Comparison of ENCODE assay signal across 8 cellular contexts in the genomic region with DNA sequence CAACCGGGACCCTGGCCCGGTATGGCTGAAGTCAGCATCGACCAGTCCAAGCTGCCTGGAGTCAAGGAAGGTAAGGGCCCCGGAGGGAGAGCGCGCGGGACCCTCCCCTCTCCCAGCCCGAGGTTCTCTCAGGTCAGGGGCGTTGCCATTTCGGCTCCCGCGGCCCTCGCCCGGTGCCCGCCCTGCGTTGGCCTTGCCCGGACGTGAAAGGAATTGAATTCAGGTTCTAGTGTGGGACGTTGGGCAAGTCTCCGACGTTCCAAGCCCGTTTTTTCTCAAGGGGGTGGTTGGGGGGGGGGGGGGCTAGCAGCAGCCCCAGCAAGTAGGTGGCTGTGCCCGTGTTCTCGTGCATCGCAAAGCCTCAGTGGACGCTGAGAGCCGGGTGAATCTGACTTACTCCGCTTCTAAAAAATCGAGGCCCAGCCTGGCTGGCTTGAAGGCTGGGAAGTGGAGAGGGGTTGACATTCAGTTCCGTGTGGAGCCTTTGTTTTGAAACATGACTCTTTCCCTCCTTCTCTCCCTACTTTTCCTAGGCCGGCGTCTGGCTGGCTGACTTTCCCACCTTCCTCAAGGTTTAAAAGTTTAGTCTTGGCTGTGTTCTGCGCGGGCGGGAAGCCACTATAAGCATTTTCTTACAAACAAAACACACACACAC. TPM values are rescaled to one million over a fixed set of nuclear protein-coding genes. Genes with fewer than 3 reads are reported as not detected.
DNase-seq lines count a peak whose midpoint lies in the region; ATAC-seq, FAIRE-seq and TF ChIP-seq lines count a peak whose summit lies in the region.

No MANE protein-coding gene starts in this region.

- no TSS peak for BruUV-seq in GM12878 (replicated peaks; lab: Mats Ljungman, UMichigan)

- FAIRE-seq in GM12878 (lab: Jason Lieb, UNC), result no peak

- no peak for TF ChIP-seq RAD21 in GM12878 (IDR thresholded peaks at IDR 0.05; ENCODE audit: insufficient read depth, low read depth, low read length)

- 0% methylated on average over 24 of the region's 35 CpGs for WGBS in GM12878 (ENCODE audit: insufficient coverage, insufficient replicate concordance, low lambda C conversion rate, missing lambda C conversion rate)

- RAD21 ChIA-PET in GM12878 (lab: Charles Lee; ENCODE audit: unreplicated experiment), result interaction anchor here (0.9 to 6.7 kb wide), 15 partner anchors 8 to 92 kb away, joined by 3 to 62 read pairs (median 3); no protein-coding TSS in a partner anchor

- peak overlapping the region; percentile 78 for H3K27ac ChIP-seq in GM12878 (ENCODE audit: control insufficient read depth, insufficient read depth)

- peak overlapping the region; percentile 91 for H3K4me2 ChIP-seq in GM12878 (ENCODE audit: control insufficient read depth, insufficient read depth)

- peak overlapping the region; percentile 93 for H2AFZ ChIP-seq in GM12878 (ENCODE audit: control insufficient read depth, low read depth, low read length)

- H3K4me3 ChIP-seq in NT2/D1 (ENCODE audit: insufficient read length, low read depth) (peak overlapping the region; percentile 69), GM12878 (peak overlapping the region; percentile 73), iPS-11a (ENCODE audit: low read depth, low read length) (peak overlapping the region; percentile 73)

- DNase-seq in COLO668 (lab: John Stamatoyannopoulos, UW; ENCODE audit: unreplicated experiment) (peak; percentile 43), NT2/D1 (ENCODE audit: low read depth, low spot score) (no peak), GM12878 (ENCODE audit: low read depth, low spot score) (no peak), sciatic nerve (ENCODE audit: low spot score) (peak; percentile 63), SHP77 treated with DMSO at 0.1 percent for 48 hours (lab: John Stamatoyannopoulos, UW) (no peak)

- TF ChIP-seq CTCF in GM12878 (IDR thresholded peaks at IDR 0.05 in 2 of 3, conservative IDR thresholded peaks at IDR 0.05 in 1 of 3; ENCODE audit: control insufficient read depth in 2 of 3, extremely low read depth in 1 of 3, insufficient read depth in 1 of 3, low read depth in 3 of 3, low read length in 3 of 3), result no peak

- H3K9ac ChIP-seq in NT2/D1 (ENCODE audit: insufficient read length, low read depth), result peak overlapping the region; percentile 84
- H3K9ac ChIP-seq in GM12878 (ENCODE audit: control insufficient read depth, insufficient read depth, low read length), result peak overlapping the region; percentile 86

- H3K27me3 ChIP-seq in NT2/D1 (ENCODE audit: insufficient read depth, insufficient read length) (peaks cover 19% of the 10 kb centered on the region), GM12878 (replicated peaks in 1 of 2; ENCODE audit: control insufficient read depth in 2 of 2, insufficient read depth in 2 of 2, low read length in 1 of 2) (no peaks in the 10 kb centered on the region)

- intact Hi-C loops in GM12878 (cut with micrococcal nuclease; ENCODE audit: unreplicated experiment), result loop anchor here (1.0 to 5.0 kb wide), 3 partner anchors 33 to 192 kb away; no protein-coding TSS in a partner anchor
- intact Hi-C loops in sciatic nerve (cut with DNase I), result no loop called here

- in situ Hi-C loops in GM12878 (cut with MboI), result no loop called here

- TF ChIP-seq POLR2A in GM12878 (IDR thresholded peaks at IDR 0.05; ENCODE audit: low read depth, low read length), result no peak

- peaks cover 56% of the 10 kb centered on the region for H3K79me2 ChIP-seq in GM12878 (ENCODE audit: control insufficient read depth, insufficient read depth, low read length)

- ATAC-seq in GM19043 (IDR thresholded peaks at IDR 0.05; ENCODE audit: low read depth, unreplicated experiment), result peak; percentile 10
- ATAC-seq in HG03139 (IDR thresholded peaks at IDR 0.05; ENCODE audit: unreplicated experiment), result peak; percentile 29
- peak; percentile 36 for ATAC-seq in GM12878
- peak; percentile 62 for ATAC-seq in sciatic nerve

- POLR2A ChIA-PET in GM12878 (lab: Charles Lee), result interaction anchor here (0.6 to 1.7 kb wide), 4 partner anchors 21 to 83 kb away, joined by 3 to 5 read pairs (median 4); no protein-coding TSS in a partner anchor

- no peaks in the 10 kb centered on the region for H3K9me3 ChIP-seq in NT2/D1 (ENCODE audit: insufficient read depth, low read length)
- H3K9me3 ChIP-seq in GM12878 (replicated peaks; ENCODE audit: control insufficient read depth, insufficient read depth, low read length), result no peaks in the 10 kb centered on the region

- no peaks in the 10 kb centered on the region for H4K20me1 ChIP-seq in GM12878 (ENCODE audit: control insufficient read depth, insufficient read depth)

- no peaks in the 10 kb centered on the region for H3K4me1 ChIP-seq in NT2/D1 (ENCODE audit: insufficient read depth, insufficient read length)
- peaks cover 17% of the 10 kb centered on the region for H3K4me1 ChIP-seq in GM12878 (ENCODE audit: control insufficient read depth, insufficient read depth, low read length)

- SMC1A ChIA-PET in GM12878 (lab: Charles Lee; ENCODE audit: uncharacterized antibody, unreplicated experiment), result interaction anchor here (1.0 to 7.4 kb wide), 12 partner anchors 17 to 86 kb away, joined by 4 to 47 read pairs (median 6); no protein-coding TSS in a partner anchor

- CTCF ChIA-PET in GM12878 (lab: Yijun Ruan, JAX), result interaction anchor here (0.8 to 1.2 kb wide), 5 partner anchors 9 to 68 kb away, joined by 3 to 4 read pairs (median 3); no protein-coding TSS in a partner anchor

- TF ChIP-seq EP300 in GM12878 (IDR thresholded peaks at IDR 0.05; ENCODE audit: borderline replicate concordance in 1 of 2, control insufficient read depth in 1 of 2, low read depth in 2 of 2, low read length in 2 of 2), result no peak

- H3K36me3 ChIP-seq in NT2/D1 (ENCODE audit: insufficient read depth, insufficient read length, low read length) (no peaks in the 10 kb centered on the region), GM12878 (ENCODE audit: control insufficient read depth in 2 of 2, insufficient read depth in 2 of 2, low read length in 1 of 2) (no peaks in the 10 kb centered on the region)

TF ChIP-seq in GM12878, 131 proteins besides CTCF, POLR2A, EP300 and RAD21 (continues in another document):
- TF ChIP-seq USF1 (IDR thresholded peaks at IDR 0.05; ENCODE audit: borderline replicate concordance, extremely low read length, insufficient read depth, low read depth, low read length) (no peak), TCF3 (IDR thresholded peaks at IDR 0.05; ENCODE audit: borderline replicate concordance, insufficient read depth, low read depth, low read length) (no peak), LARP7 (IDR thresholded peaks at IDR 0.05) (0 out of 2 replicates have a peak, but pooled peaks have one; percentile 37)

RNA-seq across cellular contexts. Expression of gene UTS2B, which starts 0.5 kb away (rescaled TPM):
- total RNA-seq in GM12878 (2013; cell fraction: nucleolus; rRNA removed), result 0.86 and 2.3 TPM in 2 replicates
- total RNA-seq in GM12878 (2014; rRNA removed) (0.28 and 1.3 TPM in 2 replicates), GM12878 (2014; rRNA removed; fragmentation: Illumina TruSeq; extraction: Trizol) (0.36 and 0.64 TPM in 2 replicates), GM12878 (2021) (0.28 and 0.29 TPM in 2 replicates), sciatic nerve (0.89 TPM)
- not detected for polyA plus RNA-seq in GM12878 (2011; ENCODE audit: low read depth)
- polyA plus RNA-seq in GM12878 (2011; rRNA removed) (0.43 and 0.66 TPM in 2 replicates), GM12878 (2014; fragmentation: Illumina TruSeq; extraction: Trizol) (0.33 and 0.53 TPM in 2 replicates), GM12878 (2014; fragmentation: Nextera tagmentation; extraction: Ambion mirVana) (under 1 TPM; 0.15 to 0.45 TPM), GM12878 (2014; rRNA removed) (0.70 and 0.72 TPM in 2 replicates), GM12878 (2016; fragmentation: Nextera tagmentation; extraction: Ambion mirVana) (under 1 TPM; 0.45 to 0.48 TPM)
- polyA plus RNA-seq in GM12878 (2011; cell fraction: cytosol; rRNA removed), result 0.23 and 0.49 TPM in 2 replicates
- polyA plus RNA-seq in GM12878 (2011; cell fraction: nucleus; rRNA removed), result 0.22 and 0.35 TPM in 2 replicates
- 0.32 TPM in 1 of 2 replicates, not detected in the other for polyA plus RNA-seq in GM12878 (2012)
- polyA minus RNA-seq in GM12878 (2011; rRNA and poly(A)+ RNA removed), result 1.5 and 1.8 TPM in 2 replicates
- polyA minus RNA-seq in GM12878 (2011; cell fraction: cytosol; rRNA and poly(A)+ RNA removed), result not detected in 2 replicates
- polyA minus RNA-seq in GM12878 (2011; cell fraction: nucleus; rRNA and poly(A)+ RNA removed), result 2.4 and 3.5 TPM in 2 replicates

RNA-seq across cellular contexts. Expression of gene CCDC50, which starts 0.6 kb away (rescaled TPM):
- total RNA-seq in GM12878 (2013; cell fraction: nucleolus; rRNA removed), result 191 and 209 TPM in 2 replicates
- total RNA-seq in GM12878 (2014; rRNA removed) (112 and 126 TPM in 2 replicates), GM12878 (2014; rRNA removed; fragmentation: Illumina TruSeq; extraction: Trizol) (117 and 123 TPM in 2 replicates), GM12878 (2021) (144 and 150 TPM in 2 replicates), sciatic nerve (64.7 TPM)
- 21.4 TPM for polyA plus RNA-seq in GM12878 (2011; ENCODE audit: low read depth)
- polyA plus RNA-seq in GM12878 (2011; rRNA removed) (132 and 180 TPM in 2 replicates), GM12878 (2014; fragmentation: Illumina TruSeq; extraction: Trizol) (137 and 148 TPM in 2 replicates), GM12878 (2014; fragmentation: Nextera tagmentation; extraction: Ambion mirVana) (10 to 100 TPM; 46.7 to 61.5 TPM), GM12878 (2014; rRNA removed) (107 and 122 TPM in 2 replicates), GM12878 (2016; fragmentation: Nextera tagmentation; extraction: Ambion mirVana) (100 to 1,000 TPM; 127 to 130 TPM)
- 60.1 and 71.2 TPM in 2 replicates for polyA plus RNA-seq in GM12878 (2011; cell fraction: cytosol; rRNA removed)
- polyA plus RNA-seq in GM12878 (2011; cell fraction: nucleus; rRNA removed), result 102 and 104 TPM in 2 replicates
- 32.8 and 42.2 TPM in 2 replicates for polyA plus RNA-seq in GM12878 (2012)
- 77.5 and 87.0 TPM in 2 replicates for polyA minus RNA-seq in GM12878 (2011; rRNA and poly(A)+ RNA removed)
- 47.4 and 57.9 TPM in 2 replicates for polyA minus RNA-seq in GM12878 (2011; cell fraction: cytosol; rRNA and poly(A)+ RNA removed)
- polyA minus RNA-seq in GM12878 (2011; cell fraction: nucleus; rRNA and poly(A)+ RNA removed), result 127 and 198 TPM in 2 replicates

Comparison
In these comparisons a context has a peak if more than half of its experiments do, and no peak if none do; other contexts are left out.
1. DNase-seq: peak in COLO668 (single experiment) and sciatic nerve (single experiment); none in NT2/D1 (single experiment), GM12878 (single experiment) and SHP77 treated with DMSO at 0.1 percent for 48 hours (single experiment).
2. ATAC-seq: peak in every context shown above with its lines; median percentile 62 in sciatic nerve; 36 in GM12878; 29 in HG03139; 10 in GM19043.
3. Peak in every context shown above with its lines, with median percentiles within 50 percentile points of each other: H3K4me3 ChIP-seq.